Comparison of ENCODE assay signal across 20 cellular contexts in the genomic region with DNA sequence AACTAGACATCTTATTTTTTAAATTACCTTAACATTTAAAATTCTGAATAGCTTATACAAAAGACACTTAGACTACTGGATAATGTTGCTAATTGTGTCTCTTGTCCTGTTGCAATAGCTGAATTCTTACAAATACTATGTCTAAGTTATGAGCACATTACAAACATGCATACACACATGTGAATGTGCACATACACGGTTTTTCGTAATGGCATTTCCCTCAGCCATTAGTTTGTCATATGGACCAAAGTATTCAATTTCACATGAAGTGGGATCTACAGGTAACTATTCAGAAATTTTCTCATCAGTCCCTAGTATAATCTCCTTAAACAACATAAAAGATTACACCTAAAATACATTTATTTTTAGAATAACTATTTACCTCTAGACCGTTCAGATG.
A peak's percentile ranks its signal among the peaks of the same experiment; 100 is the strongest.
DNase-seq lines count a peak whose midpoint lies in the region; TF ChIP-seq lines count a peak whose summit lies in the region.
"Had no signal": no experiment of that assay in that cellular context is flagged by ENCODE, and none has a peak within 500 bp of the region (broad histone marks: within the 10 kb centered on the region; RNA-seq: fewer than 3 reads in every experiment).

No MANE protein-coding gene starts in this region.

- no peaks in the 10 kb centered on the region for H3K27me3 ChIP-seq in fibroblast of lung (ENCODE audit: control insufficient read depth, insufficient read depth, low read length)
- H3K27me3 ChIP-seq in colonic mucosa = no peaks in the 10 kb centered on the region
- H3K27me3 ChIP-seq: right lobe of liver had no signal

- in situ Hi-C loops in ACHN (cut with HindIII; ENCODE audit: low pct_ligation_motif_present, low pct_unique_long_range_greater_than_20kb, low sequenced_read_pairs) = no loop called here

- H3K36me3 ChIP-seq in SK-N-MC (ENCODE audit: insufficient read depth, low read length) (no peaks in the 10 kb centered on the region), fibroblast of lung (ENCODE audit: control insufficient read depth, insufficient read depth, low read length) (no peaks in the 10 kb centered on the region), colonic mucosa (no peaks in the 10 kb centered on the region)
- H3K36me3 ChIP-seq: HAP-1, right lobe of liver had no signal

- H3K4me1 ChIP-seq in fibroblast of lung (ENCODE audit: control insufficient read depth, extremely low read depth, insufficient read depth, low read length) (peaks cover 14% of the 10 kb centered on the region), colonic mucosa (no peaks in the 10 kb centered on the region)
- H3K4me1 ChIP-seq: right lobe of liver had no signal

- peaks cover 7% of the 10 kb centered on the region for H3K4me1 Mint-ChIP-seq in activated T-cell treated with anti-CD3 and anti-CD28 coated beads, Interleukin-2, amount 50 U/mL, for 24 hours (ENCODE audit: low read depth)
- H3K4me1 Mint-ChIP-seq in glutamatergic neuron (ENCODE audit: low read depth, unreplicated experiment) = no peaks in the 10 kb centered on the region
- H3K4me1 Mint-ChIP-seq: T-cell had no signal

- no peaks in the 10 kb centered on the region for H3K36me3 Mint-ChIP-seq in activated T-cell treated with anti-CD3 and anti-CD28 coated beads, Interleukin-2, amount 50 U/mL, for 24 hours (ENCODE audit: low read depth)
- no peaks in the 10 kb centered on the region for H3K36me3 Mint-ChIP-seq in glutamatergic neuron (ENCODE audit: unreplicated experiment)
- H3K36me3 Mint-ChIP-seq: immature natural killer cell, T-cell had no signal

- H3K4me3 ChIP-seq in SK-N-MC (no peak overlapping the region), fibroblast of lung (replicated peaks in 1 of 4; ENCODE audit: control extremely low read depth in 1 of 4, insufficient read depth in 1 of 4, low read depth in 3 of 4, low read length in 4 of 4) (no peak overlapping the region), colonic mucosa (no peak overlapping the region)
- H3K4me3 ChIP-seq: HAP-1, right lobe of liver had no signal

- H3K27me3 Mint-ChIP-seq in activated T-cell treated with anti-CD3 and anti-CD28 coated beads, Interleukin-2, amount 50 U/mL, for 24 hours = peaks cover 2% of the 10 kb centered on the region
- H3K27me3 Mint-ChIP-seq in glutamatergic neuron (ENCODE audit: unreplicated experiment) = no peaks in the 10 kb centered on the region
- H3K27me3 Mint-ChIP-seq: activated B cell treated with CpG ODN at 0.5 μM for 24 hours, T-cell had no signal

- H3K9me3 ChIP-seq in SK-N-MC (ENCODE audit: low read depth, low read length) (no peaks in the 10 kb centered on the region), fibroblast of lung (ENCODE audit: control insufficient read depth, insufficient read depth, low read depth, low read length) (no peaks in the 10 kb centered on the region), colonic mucosa (no peaks in the 10 kb centered on the region)
- H3K9me3 ChIP-seq: HAP-1, right lobe of liver had no signal

- H3K27ac Mint-ChIP-seq in activated T-cell treated with anti-CD3 and anti-CD28 coated beads, Interleukin-2, amount 50 U/mL, for 24 hours = no peak overlapping the region
- H3K27ac Mint-ChIP-seq in glutamatergic neuron (ENCODE audit: unreplicated experiment) = no peak overlapping the region
- H3K27ac Mint-ChIP-seq: activated B cell treated with CpG ODN at 0.5 μM for 24 hours; immature natural killer cell; stimulated activated naive CD8-positive, alpha-beta T cell treated with anti-CD3 and anti-CD28 coated beads, Interleukin-15, amount 100 ng/mL, for 72 hours; T-cell had no signal

- H3K27ac ChIP-seq in SK-N-MC (peak overlapping the region; percentile 91), fibroblast of lung (ENCODE audit: insufficient read depth, low read length) (peak overlapping the region; percentile 94), colonic mucosa (no peak overlapping the region)

- TF ChIP-seq CTCF in fibroblast of lung (conservative IDR thresholded peaks at IDR 0.05 in 1 of 2, IDR thresholded peaks at IDR 0.05 in 1 of 2; ENCODE audit: low read depth in 1 of 2, low read length in 2 of 2) (no peak), colonic mucosa (IDR thresholded peaks at IDR 0.05) (no peak), glutamatergic neuron (IDR thresholded peaks at IDR 0.05; ENCODE audit: partially characterized antibody, unreplicated experiment) (no peak)

- no peaks in the 10 kb centered on the region for H4K20me1 ChIP-seq in fibroblast of lung (ENCODE audit: control insufficient read depth, extremely low read depth, insufficient read depth, low read length)

- H2AFZ ChIP-seq in fibroblast of lung (ENCODE audit: low read length) = no peak overlapping the region

- peak overlapping the region; percentile 39 for H3K4me2 ChIP-seq in fibroblast of lung (ENCODE audit: extremely low read depth, insufficient read depth, low read length)

- no peaks in the 10 kb centered on the region for H3K79me2 ChIP-seq in fibroblast of lung (ENCODE audit: control insufficient read depth, insufficient read depth, low read length)

- H3K9me3 Mint-ChIP-seq in activated T-cell treated with anti-CD3 and anti-CD28 coated beads, Interleukin-2, amount 50 U/mL, for 24 hours = no peaks in the 10 kb centered on the region
- H3K9me3 Mint-ChIP-seq in glutamatergic neuron (ENCODE audit: unreplicated experiment) = no peaks in the 10 kb centered on the region
- H3K9me3 Mint-ChIP-seq: activated B cell treated with CpG ODN at 0.5 μM for 24 hours, immature natural killer cell, T-cell had no signal

- H3K9ac ChIP-seq in SK-N-MC (ENCODE audit: insufficient read length) (no peak overlapping the region), fibroblast of lung (ENCODE audit: insufficient read depth, low read length) (no peak overlapping the region), colonic mucosa (ENCODE audit: low read depth in 2 of 2, low read length in 2 of 2) (no peak overlapping the region)

- intact Hi-C loops in colonic mucosa (cut with DNase I) = no loop called here

- H3K4me3 Mint-ChIP-seq in activated T-cell treated with anti-CD3 and anti-CD28 coated beads, Interleukin-2, amount 50 U/mL, for 24 hours = no peak overlapping the region
- no peak overlapping the region for H3K4me3 Mint-ChIP-seq in glutamatergic neuron (ENCODE audit: unreplicated experiment)
- H3K4me3 Mint-ChIP-seq: activated B cell treated with CpG ODN at 0.5 μM for 24 hours; immature natural killer cell; stimulated activated naive CD8-positive, alpha-beta T cell treated with anti-CD3 and anti-CD28 coated beads, Interleukin-15, amount 100 ng/mL, for 72 hours; T-cell had no signal

- peak; percentile 25 for DNase-seq in ACHN
- DNase-seq in SK-N-MC (ENCODE audit: low read depth, low spot score) = no peak
- peak in 1 of 2 donors; percentile 21 for DNase-seq in fibroblast of lung (ENCODE audit: low read depth in 2 of 2)
- DNase-seq in renal cortical epithelial cell (ENCODE audit: low read depth) = peak; percentile 10
- no peak for DNase-seq in NCI-H510A treated with DMSO at 0.1 percent for 48 hours (lab: John Stamatoyannopoulos, UW)
- DNase-seq in colonic mucosa = no peak
- no peak for DNase-seq in activated T-cell treated with anti-CD3 and anti-CD28 coated beads, Interleukin-2, amount 50 U/mL, for 24 hours
- DNase-seq in glutamatergic neuron = no peak
- DNase-seq: activated B cell treated with CpG ODN at 0.5 μM for 24 hours; activated CD8-positive, alpha-beta memory T cell treated with anti-CD3 and anti-CD28 coated beads, Interleukin-2, amount 50 U/mL, for 4 hours; activated naive CD4-positive, alpha-beta T cell treated with anti-CD3 and anti-CD28 coated beads, Interleukin-2, amount 50 U/mL, for 16 hours; DMS153; immature natural killer cell; KBM-7; NCI-H1436 treated with DMSO at 0.1 percent for 48 hours; NCI-H524; stimulated activated naive CD8-positive, alpha-beta T cell treated with anti-CD3 and anti-CD28 coated beads, Interleukin-15, amount 100 ng/mL, for 72 hours; T-cell had no signal

Comparison
In these comparisons a context has a peak if more than half of its experiments do, and no peak if none do; other contexts are left out.
1. DNase-seq: peak in ACHN (single experiment) and renal cortical epithelial cell (single experiment); none in SK-N-MC (single experiment), NCI-H510A treated with DMSO at 0.1 percent for 48 hours (single experiment), colonic mucosa (single experiment), activated T-cell treated with anti-CD3 and anti-CD28 coated beads, Interleukin-2, amount 50 U/mL, for 24 hours (single experiment) and glutamatergic neuron (single experiment).